Comparison of ENCODE assay signal across 1 cellular context in genomic region chr19:38231918-38232317, GRCh38.
TF ChIP-seq lines count a peak whose summit lies in the region.

No MANE protein-coding gene starts in this region.

TF ChIP-seq in SK-N-SH, 30 proteins besides CTCF, POLR2A, EP300 and RAD21:
- TF ChIP-seq TCF12 (IDR thresholded peaks at IDR 0.05) = no peak
- no peak for TF ChIP-seq TAF1 (IDR thresholded peaks at IDR 0.05; ENCODE audit: borderline replicate concordance, low read depth, low read length)
- TF ChIP-seq IRF3 (IDR thresholded peaks at IDR 0.05; ENCODE audit: low read depth, low read length) = no peak
- TF ChIP-seq RXRA (IDR thresholded peaks at IDR 0.05; ENCODE audit: borderline replicate concordance, low read depth) = no peak
- no peak for TF ChIP-seq RCOR1 (IDR thresholded peaks at IDR 0.05; ENCODE audit: low read length)
- no peak for TF ChIP-seq GABPA (IDR thresholded peaks at IDR 0.05; ENCODE audit: low read depth)
- no peak for TF ChIP-seq MEF2A (IDR thresholded peaks at IDR 0.05; ENCODE audit: borderline replicate concordance, low read depth)
- no peak for TF ChIP-seq REST (IDR thresholded peaks at IDR 0.05; ENCODE audit: low read depth, low read length)
- TF ChIP-seq TEAD4 (IDR thresholded peaks at IDR 0.05; ENCODE audit: borderline replicate concordance, insufficient read depth) = no peak
- no peak for TF ChIP-seq ELF1 (IDR thresholded peaks at IDR 0.05)
- no peak for TF ChIP-seq FOXM1 (IDR thresholded peaks at IDR 0.05; ENCODE audit: low read depth)
- TF ChIP-seq MAX (IDR thresholded peaks at IDR 0.05; ENCODE audit: low read depth) = no peak
- no peak for TF ChIP-seq PBX3 (IDR thresholded peaks at IDR 0.05)
- no peak for TF ChIP-seq USF1 (IDR thresholded peaks at IDR 0.05; ENCODE audit: borderline replicate concordance, low read depth)
- no peak for TF ChIP-seq USF2 (IDR thresholded peaks at IDR 0.05; ENCODE audit: borderline replicate concordance, low read depth, low read length)
